20 cellular contexts compared by ENCODE assay signal in genomic region chr21:15631342-15631741, GRCh38.
DNase-seq lines count a peak whose midpoint lies in the region; ATAC-seq, FAIRE-seq and TF ChIP-seq lines count a peak whose summit lies in the region.
"Had no signal": no experiment of that assay in that cellular context is flagged by ENCODE, and none has a peak within 500 bp of the region (broad histone marks: within the 10 kb centered on the region; RNA-seq: fewer than 3 reads in every experiment).

No MANE protein-coding gene starts in this region.

- no peak for TF ChIP-seq CTCF in AG04449 (IDR thresholded peaks at IDR 0.05; ENCODE audit: insufficient read depth, low read length, missing control alignments)
- TF ChIP-seq CTCF in chondrocyte (IDR thresholded peaks at IDR 0.05) = no peak
- no peak for TF ChIP-seq CTCF in kidney epithelial cell (IDR thresholded peaks at IDR 0.05; ENCODE audit: insufficient read depth, low read length, poor library complexity, severe bottlenecking)
- TF ChIP-seq CTCF in transverse colon (IDR thresholded peaks at IDR 0.05) = no peak

- no peaks in the 10 kb centered on the region for H3K4me1 ChIP-seq in transverse colon

- H3K27me3 Mint-ChIP-seq in chondrocyte (ENCODE audit: low read depth) = peaks cover 2% of the 10 kb centered on the region
- H3K27me3 Mint-ChIP-seq: activated CD4-positive, alpha-beta T cell treated with anti-CD3 and anti-CD28 coated beads, Interleukin-2, amount 10 ng/mL, durations not matched to agents 24 days and 14 days; progenitor cell of endocrine pancreas had no signal

- intact Hi-C loops in transverse colon (cut with DNase I; ENCODE audit: low total_unique reads) = no loop called here

- 0 to 30% methylated on average over 2 of the region's 2 CpGs for WGBS in transverse colon (ENCODE audit: low coverage in 1 of 2), 2 donors

- DNase-seq in AG04449 (ENCODE audit: low read depth, low spot score) (peak; percentile 26), HTR-8/SVneo (ENCODE audit: insufficient read length, low spot score) (peak; percentile 19), chondrocyte (ENCODE audit: low spot score) (no peak), kidney epithelial cell (ENCODE audit: low read depth) (peak; percentile 32), transverse colon (no peak), HEK293T (ENCODE audit: extremely low spot score) (no peak), superior temporal gyrus (ENCODE audit: extremely low spot score) (no peak)
- DNase-seq: activated CD4-positive, alpha-beta T cell treated with anti-CD3 and anti-CD28 coated beads, Interleukin-2, amount 10 ng/mL, durations not matched to agents 24 days and 14 days; anterior cingulate cortex; endodermal cell; midbrain; NCI-H1092; NCI-H524 treated with DMSO at 0.1 percent for 48 hours had no signal

- in situ Hi-C loops in transverse colon (cut with MboI; ENCODE audit: low pct_ligation_motif_present in 1 of 4, low pct_unique_long_range_greater_than_20kb in 1 of 4, low sequenced_read_pairs in 3 of 4) = no loop called here

- H3K27ac Mint-ChIP-seq in chondrocyte (ENCODE audit: unreplicated experiment) = peak overlapping the region; percentile 74
- H3K27ac Mint-ChIP-seq: activated CD4-positive, alpha-beta T cell treated with anti-CD3 and anti-CD28 coated beads, Interleukin-2, amount 10 ng/mL, durations not matched to agents 24 days and 14 days; activated T-helper 1 cell treated with anti-CD3 and anti-CD28 coated beads, Interleukin-12 subunit alpha, Interleukin-12 subunit beta, Interleukin-2, Interleukin-4 antibody, amounts not matched to agents 30 ng/mL and 10 ng/mL and 1 ng/mL, durations not matched to agents 14 hours and 24 hours and 36 hours; B cell; endodermal cell; progenitor cell of endocrine pancreas; T-helper 2 cell treated with Interferon-gamma antibody and Interleukin-4, amounts not matched to agents 5 μg/mL and 100 μg/mL, for 36 hours had no signal

- H3K4me3 Mint-ChIP-seq in chondrocyte (ENCODE audit: unreplicated experiment) = no peak overlapping the region
- H3K4me3 Mint-ChIP-seq: activated CD4-positive, alpha-beta T cell treated with anti-CD3 and anti-CD28 coated beads, Interleukin-2, amount 10 ng/mL, durations not matched to agents 24 days and 14 days; activated T-helper 1 cell treated with anti-CD3 and anti-CD28 coated beads, Interleukin-12 subunit alpha, Interleukin-12 subunit beta, Interleukin-2, Interleukin-4 antibody, amounts not matched to agents 30 ng/mL and 10 ng/mL and 1 ng/mL, durations not matched to agents 14 hours and 24 hours and 36 hours; B cell; endodermal cell; T-helper 2 cell treated with Interferon-gamma antibody and Interleukin-4, amounts not matched to agents 5 μg/mL and 100 μg/mL, for 36 hours had no signal

- H3K9me3 ChIP-seq in transverse colon = no peaks in the 10 kb centered on the region

- CTCF ChIA-PET in AG04449 (lab: Yijun Ruan, JAX) = no interaction called here
- CTCF ChIA-PET in HEK293T (lab: Yijun Ruan, JAX) = no interaction called here

- H3K4me1 Mint-ChIP-seq in chondrocyte (ENCODE audit: low read depth) = peaks cover 22% of the 10 kb centered on the region
- H3K4me1 Mint-ChIP-seq: activated CD4-positive, alpha-beta T cell treated with anti-CD3 and anti-CD28 coated beads, Interleukin-2, amount 10 ng/mL, durations not matched to agents 24 days and 14 days; B cell had no signal

- no peak overlapping the region for H3K27ac ChIP-seq in transverse colon

- H3K27me3 ChIP-seq in kidney epithelial cell (ENCODE audit: control insufficient read depth, insufficient read depth, low read length) (no peaks in the 10 kb centered on the region), transverse colon (no peaks in the 10 kb centered on the region)

- POLR2A ChIA-PET in AG04449 (lab: Yijun Ruan, JAX) (no interaction called here), HEK293T (lab: Yijun Ruan, JAX) (no interaction called here)

- no peak for TF ChIP-seq POLR2A in transverse colon (IDR thresholded peaks at IDR 0.05)

- no peaks in the 10 kb centered on the region for H3K9me3 Mint-ChIP-seq in chondrocyte (ENCODE audit: low read depth)
- H3K9me3 Mint-ChIP-seq: activated CD4-positive, alpha-beta T cell treated with anti-CD3 and anti-CD28 coated beads, Interleukin-2, amount 10 ng/mL, durations not matched to agents 24 days and 14 days; activated T-helper 1 cell treated with anti-CD3 and anti-CD28 coated beads, Interleukin-12 subunit alpha, Interleukin-12 subunit beta, Interleukin-2, Interleukin-4 antibody, amounts not matched to agents 30 ng/mL and 10 ng/mL and 1 ng/mL, durations not matched to agents 14 hours and 24 hours and 36 hours; endodermal cell; T-helper 2 cell treated with Interferon-gamma antibody and Interleukin-4, amounts not matched to agents 5 μg/mL and 100 μg/mL, for 36 hours had no signal

- no peak overlapping the region for H3K4me3 ChIP-seq in AG04449 (ENCODE audit: low read depth, low read length)
- no peak overlapping the region for H3K4me3 ChIP-seq in kidney epithelial cell (ENCODE audit: low read depth, low read length)
- no peak overlapping the region for H3K4me3 ChIP-seq in transverse colon

- no peaks in the 10 kb centered on the region for H3K36me3 Mint-ChIP-seq in chondrocyte (ENCODE audit: low read depth)

- H3K36me3 ChIP-seq in kidney epithelial cell (ENCODE audit: control insufficient read depth, insufficient read depth, low read length) (no peaks in the 10 kb centered on the region), transverse colon (no peaks in the 10 kb centered on the region)

- no peak for TF ChIP-seq EP300 in transverse colon (IDR thresholded peaks at IDR 0.05; ENCODE audit: low read depth)

- ATAC-seq in HG03354 (IDR thresholded peaks at IDR 0.05; ENCODE audit: poor library complexity, severe bottlenecking, unreplicated experiment) = no peak
- ATAC-seq: HCT116, Panc1 had no signal

- FAIRE-seq in HTR-8/SVneo (lab: Jason Lieb, UNC) = no peak

TF ChIP-seq in HEK293T, 16 proteins besides CTCF, POLR2A, EP300 and RAD21:
- no peak for TF ChIP-seq TARDBP (IDR thresholded peaks at IDR 0.05)
- TF ChIP-seq PKNOX1 (IDR thresholded peaks at IDR 0.05) = no peak
- TF ChIP-seq SUZ12 (IDR thresholded peaks at IDR 0.05) = no peak
- TF ChIP-seq L3MBTL2 (conservative IDR thresholded peaks at IDR 0.05) = no peak
- TF ChIP-seq HDGF (IDR thresholded peaks at IDR 0.05; ENCODE audit: borderline replicate concordance) = no peak
- no peak for TF ChIP-seq ZNF384 (IDR thresholded peaks at IDR 0.05)
- no peak for TF ChIP-seq NFRKB (IDR thresholded peaks at IDR 0.05)
- TF ChIP-seq BHLHE40 (IDR thresholded peaks at IDR 0.05; ENCODE audit: borderline replicate concordance) = no peak
- TF ChIP-seq FOXM1 (IDR thresholded peaks at IDR 0.05; ENCODE audit: borderline replicate concordance) = no peak
- TF ChIP-seq SP1 (IDR thresholded peaks at IDR 0.05) = no peak
- no peak for TF ChIP-seq CTBP1 (IDR thresholded peaks at IDR 0.05; ENCODE audit: borderline replicate concordance)

Comparison
In these comparisons a context has a peak if more than half of its experiments do, and no peak if none do; other contexts are left out.
1. DNase-seq: peak in AG04449 (single experiment), HTR-8/SVneo (single experiment) and kidney epithelial cell (single experiment); none in chondrocyte (single experiment), transverse colon (single experiment), HEK293T (single experiment) and superior temporal gyrus (single experiment).